Comparison of ENCODE assay signal across 8 cellular contexts in genomic region chr2:121071058-121071504, GRCh38.
DNase-seq lines count a peak whose midpoint lies in the region; ATAC-seq and TF ChIP-seq lines count a peak whose summit lies in the region.

No MANE protein-coding gene starts in this region.

- H3K4me1 Mint-ChIP-seq in activated CD4-positive, alpha-beta T cell treated with anti-CD3 and anti-CD28 coated beads for 36 hours = no peaks in the 10 kb centered on the region
- H3K4me1 Mint-ChIP-seq in MCF 10A (ENCODE audit: insufficient read depth, unreplicated experiment) = no peaks in the 10 kb centered on the region

- CTCF ChIA-PET in activated CD4-positive, alpha-beta T cell treated with anti-CD3 and anti-CD28 coated beads for 36 hours (lab: Charles Lee) = interaction anchor here (0.6 to 2.0 kb wide), 4 partner anchors 96 to 399 kb away, joined by 3 to 5 read pairs (median 4); no protein-coding TSS in a partner anchor
- CTCF ChIA-PET in MCF 10A (lab: Yijun Ruan, JAX) = interaction anchor here (0.6 to 6.0 kb wide), 31 partner anchors 9 to 751 kb away, joined by 3 to 129 read pairs (median 4); partner anchors contain the start of gene GLI2

- no peak overlapping the region for H3K27ac Mint-ChIP-seq in activated CD4-positive, alpha-beta T cell treated with anti-CD3 and anti-CD28 coated beads for 36 hours
- no peak overlapping the region for H3K27ac Mint-ChIP-seq in MCF 10A (ENCODE audit: low read depth, unreplicated experiment)

- intact Hi-C loops in activated CD4-positive, alpha-beta T cell treated with anti-CD3 and anti-CD28 coated beads for 36 hours (cut with DNase I, micrococcal nuclease) = loop anchor here in 1 of 2 experiments (1.0 to 10.0 kb wide), 3 partner anchors 336 to 684 kb away; partner anchors contain the start of genes GLI2 and TSN
- intact Hi-C loops in MCF 10A (cut with micrococcal nuclease) = loop anchor here (1.0 to 10.0 kb wide), 3 partner anchors 336 to 836 kb away; partner anchors contain the start of gene GLI2

- H3K27me3 Mint-ChIP-seq in activated CD4-positive, alpha-beta T cell treated with anti-CD3 and anti-CD28 coated beads for 36 hours = peaks cover 17% of the 10 kb centered on the region
- peaks cover 2% of the 10 kb centered on the region for H3K27me3 Mint-ChIP-seq in MCF 10A (ENCODE audit: insufficient read depth, unreplicated experiment)

- no peak overlapping the region for H3K4me3 Mint-ChIP-seq in activated CD4-positive, alpha-beta T cell treated with anti-CD3 and anti-CD28 coated beads for 36 hours
- no peak overlapping the region for H3K4me3 Mint-ChIP-seq in MCF 10A (ENCODE audit: unreplicated experiment)

- no peak for ATAC-seq in activated CD4-positive, alpha-beta T cell treated with anti-CD3 and anti-CD28 coated beads for 36 hours
- no peak for ATAC-seq in GM21526 (IDR thresholded peaks at IDR 0.05; ENCODE audit: low FRiP score, unreplicated experiment)

- POLR2A ChIA-PET in activated CD4-positive, alpha-beta T cell treated with anti-CD3 and anti-CD28 coated beads for 36 hours (lab: Charles Lee) = no interaction called here
- POLR2A ChIA-PET in MCF 10A (lab: Yijun Ruan, JAX) = interaction anchor here (0.5 kb wide), 1 partner anchor 1043 kb away, joined by 4 read pairs; no protein-coding TSS in a partner anchor

- no TSS peak for BruUV-seq in MCF 10A (replicated peaks; lab: Mats Ljungman, UMichigan)

- DNase-seq in activated CD4-positive, alpha-beta T cell treated with anti-CD3 and anti-CD28 coated beads for 36 hours = peak; percentile 78
- no peak for DNase-seq in activated CD4-positive, alpha-beta T cell treated with anti-CD3 and anti-CD28 coated beads for 1 hour
- DNase-seq in HuH-7.5 (ENCODE audit: low spot score) (peak; percentile 80), SHP77 treated with DMSO at 0.1 percent for 48 hours (lab: John Stamatoyannopoulos, UW) (peak; percentile 47), MCF 10A (ENCODE audit: unreplicated experiment) (peak; percentile 68), kidney tubule cell (ENCODE audit: low spot score) (peak; percentile 45)
- peak; percentile 85 for DNase-seq in stimulated activated CD8-positive, alpha-beta memory T cell treated with anti-CD3 and anti-CD28 coated beads, Interleukin-4, amount 100 ng/mL, for 48 hours

- no peaks in the 10 kb centered on the region for H3K36me3 Mint-ChIP-seq in activated CD4-positive, alpha-beta T cell treated with anti-CD3 and anti-CD28 coated beads for 36 hours (ENCODE audit: low read depth)
- H3K36me3 Mint-ChIP-seq in MCF 10A (ENCODE audit: insufficient read depth, unreplicated experiment) = peaks cover 4% of the 10 kb centered on the region

- H3K9me3 Mint-ChIP-seq in activated CD4-positive, alpha-beta T cell treated with anti-CD3 and anti-CD28 coated beads for 36 hours (ENCODE audit: low read depth) = no peaks in the 10 kb centered on the region
- H3K9me3 Mint-ChIP-seq in MCF 10A (ENCODE audit: unreplicated experiment) = no peaks in the 10 kb centered on the region

- peak; percentile 88 for TF ChIP-seq CTCF in MCF 10A (IDR thresholded peaks at IDR 0.05; ENCODE audit: unreplicated experiment)
